14 cellular contexts compared by ENCODE assay signal in the genomic region with DNA sequence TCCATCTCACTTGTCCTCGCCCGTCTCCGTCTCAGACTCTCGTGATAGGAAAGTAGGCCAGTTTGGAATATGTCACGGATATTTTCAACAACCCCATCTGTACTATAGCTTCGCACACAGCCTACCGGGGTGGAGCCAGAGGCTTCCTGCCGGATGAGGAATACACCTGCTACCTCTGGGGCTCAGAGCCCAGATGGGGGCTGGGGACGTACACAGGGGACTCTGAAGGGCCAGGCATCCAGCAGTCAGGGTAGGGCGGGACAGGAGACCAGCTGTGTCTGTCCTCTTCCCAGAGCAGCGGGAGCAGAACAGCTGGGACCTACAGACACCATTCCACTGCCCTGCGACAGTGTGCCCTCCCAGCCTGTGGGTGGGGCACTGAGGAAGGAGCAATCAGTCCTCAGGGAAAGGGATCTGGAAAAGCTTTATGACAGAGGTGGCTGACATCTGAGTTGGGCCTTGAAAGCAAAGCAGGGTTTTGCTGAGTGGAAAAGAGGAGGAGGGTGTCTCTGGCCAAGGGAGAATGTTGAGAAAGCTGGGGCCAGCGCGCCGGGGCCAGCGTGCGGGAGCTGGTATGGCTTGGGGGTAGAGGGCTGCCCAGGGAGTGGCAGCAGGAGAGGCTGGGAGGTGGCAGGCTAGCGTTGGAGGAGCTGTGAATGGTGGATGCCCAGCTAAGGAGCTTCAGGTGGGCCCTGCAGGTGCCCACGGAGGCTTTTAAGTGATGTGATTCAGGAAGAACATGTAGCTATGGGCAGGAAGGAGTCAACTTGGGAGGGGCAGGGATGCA. TPM values are rescaled to one million over a fixed set of nuclear protein-coding genes. Genes with fewer than 3 reads are reported as not detected.
DNase-seq lines count a peak whose midpoint lies in the region; ATAC-seq and TF ChIP-seq lines count a peak whose summit lies in the region.
"Had no signal": no experiment of that assay in that cellular context is flagged by ENCODE, and none has a peak within 500 bp of the region (broad histone marks: within the 10 kb centered on the region; RNA-seq: fewer than 3 reads in every experiment).

No MANE protein-coding gene starts in this region.

- H3K27me3 Mint-ChIP-seq in brain = peaks cover 12% of the 10 kb centered on the region

- DNase-seq in NCI-H82 (lab: John Stamatoyannopoulos, UW) = peak; percentile 59
- no peak for DNase-seq in NCI-H82 treated with DMSO at 0.1 percent for 48 hours (lab: John Stamatoyannopoulos, UW; ENCODE audit: unreplicated experiment)
- DNase-seq in NCI-H2029 (lab: John Stamatoyannopoulos, UW) = peak; percentile 84
- DNase-seq in sigmoid colon = peak; percentile 38
- no peak for DNase-seq in HuH-7 (ENCODE audit: low spot score)
- no peak for DNase-seq in NOMO-1 treated with DMSO at 0.1 percent for 48 hours (lab: John Stamatoyannopoulos, UW; ENCODE audit: unreplicated experiment)
- DNase-seq: activated CD4-positive, alpha-beta T cell treated with anti-CD3 and anti-CD28 coated beads for 1 hour; anterior cingulate cortex; CD8-positive, alpha-beta T cell; gastrocnemius medialis; nephron progenitor cell; T-helper 9 cell had no signal

- ATAC-seq in GM18511 (IDR thresholded peaks at IDR 0.05; ENCODE audit: unreplicated experiment) = no peak
- ATAC-seq: CD8-positive, alpha-beta T cell; gastrocnemius medialis had no signal

- TF ChIP-seq CTCF in brain (conservative IDR thresholded peaks at IDR 0.05) = no peak
- no peak for TF ChIP-seq CTCF in sigmoid colon (IDR thresholded peaks at IDR 0.05)

- intact Hi-C loops in sigmoid colon (cut with DNase I) = no loop called here

- 43 to 74% methylated on average over 19 of the region's 19 CpGs for WGBS in sigmoid colon, 2 donors

- H3K36me3 ChIP-seq in sigmoid colon = no peaks in the 10 kb centered on the region
- H3K36me3 ChIP-seq: gastrocnemius medialis had no signal

- peaks cover 24% of the 10 kb centered on the region for H3K4me1 Mint-ChIP-seq in brain

- peak overlapping the region in 1 of 5 experiments; percentile 22 for H3K4me3 Mint-ChIP-seq in brain
- H3K4me3 Mint-ChIP-seq: CD8-positive, alpha-beta T cell; nephron progenitor cell had no signal

- H3K27me3 ChIP-seq in sigmoid colon = peaks cover 0 to 6% (median 0%) of the 10 kb centered on the region in 3 donors

- peaks cover 0 to 5% (median 0%) of the 10 kb centered on the region in 5 experiments for H3K9me3 Mint-ChIP-seq in brain

- H3K4me3 ChIP-seq in sigmoid colon = no peak overlapping the region
- H3K4me3 ChIP-seq: gastrocnemius medialis had no signal

- peak overlapping the region in 3 of 5 experiments; percentile 55 to 90 (median 78) for H3K27ac Mint-ChIP-seq in brain
- H3K27ac Mint-ChIP-seq: CD8-positive, alpha-beta T cell; nephron progenitor cell had no signal

- TF ChIP-seq EP300 in sigmoid colon (IDR thresholded peaks at IDR 0.05) = no peak

- no peak overlapping the region for H3K27ac ChIP-seq in sigmoid colon
- H3K27ac ChIP-seq: gastrocnemius medialis had no signal

- no peaks in the 10 kb centered on the region for H3K36me3 Mint-ChIP-seq in brain
- H3K36me3 Mint-ChIP-seq: CD8-positive, alpha-beta T cell had no signal

- no peak for TF ChIP-seq POLR2A in sigmoid colon (IDR thresholded peaks at IDR 0.05)

- no peaks in the 10 kb centered on the region for H3K4me1 ChIP-seq in sigmoid colon
- H3K4me1 ChIP-seq: gastrocnemius medialis had no signal

- no peaks in the 10 kb centered on the region for H3K9me3 ChIP-seq in sigmoid colon
- H3K9me3 ChIP-seq: gastrocnemius medialis had no signal

RNA-seq across cellular contexts. Expression of a gene that starts 11.5 kb away (rescaled TPM):
- polyA plus RNA-seq in brain (ENCODE audit: insufficient read depth, low read depth, low replicate concordance) (42.9 TPM), sigmoid colon (1 to 10 TPM in 2 of 3 donors, not detected in 1; 1.1 to 1.2 TPM)
- 1 to 10 TPM in 3 of 4 donors, under 1 TPM in 1; 0.81 to 9.4 (median 1.7) TPM for total RNA-seq in sigmoid colon

RNA-seq across cellular contexts. Expression of a gene that starts 57.5 kb away (rescaled TPM):
- polyA plus RNA-seq in brain (ENCODE audit: insufficient read depth, low read depth, low replicate concordance) (8.8 TPM), sigmoid colon (1 to 10 TPM in 1 of 3 donors, not detected in 2; 2.4 TPM)
- total RNA-seq in sigmoid colon = 1 to 10 TPM in 2 of 4 donors, under 1 TPM in 2; 0.36 to 2.8 (median 1.3) TPM

Comparison
In these comparisons a context has a peak if more than half of its experiments do, and no peak if none do; other contexts are left out.
1. DNase-seq: peak in NCI-H82 (single experiment), NCI-H2029 (single experiment) and sigmoid colon (single experiment); none in NCI-H82 treated with DMSO at 0.1 percent for 48 hours (single experiment), HuH-7 (single experiment) and NOMO-1 treated with DMSO at 0.1 percent for 48 hours (single experiment).
2. RNA of a gene that starts 11.5 kb away (polyA plus RNA-seq): 42.9 TPM in brain (single experiment); 1.1 to 1.2 TPM in sigmoid colon; every median in the first group is over 10 times any median in the second.